Comparison of ENCODE assay signal across 15 cellular contexts in the genomic region with DNA sequence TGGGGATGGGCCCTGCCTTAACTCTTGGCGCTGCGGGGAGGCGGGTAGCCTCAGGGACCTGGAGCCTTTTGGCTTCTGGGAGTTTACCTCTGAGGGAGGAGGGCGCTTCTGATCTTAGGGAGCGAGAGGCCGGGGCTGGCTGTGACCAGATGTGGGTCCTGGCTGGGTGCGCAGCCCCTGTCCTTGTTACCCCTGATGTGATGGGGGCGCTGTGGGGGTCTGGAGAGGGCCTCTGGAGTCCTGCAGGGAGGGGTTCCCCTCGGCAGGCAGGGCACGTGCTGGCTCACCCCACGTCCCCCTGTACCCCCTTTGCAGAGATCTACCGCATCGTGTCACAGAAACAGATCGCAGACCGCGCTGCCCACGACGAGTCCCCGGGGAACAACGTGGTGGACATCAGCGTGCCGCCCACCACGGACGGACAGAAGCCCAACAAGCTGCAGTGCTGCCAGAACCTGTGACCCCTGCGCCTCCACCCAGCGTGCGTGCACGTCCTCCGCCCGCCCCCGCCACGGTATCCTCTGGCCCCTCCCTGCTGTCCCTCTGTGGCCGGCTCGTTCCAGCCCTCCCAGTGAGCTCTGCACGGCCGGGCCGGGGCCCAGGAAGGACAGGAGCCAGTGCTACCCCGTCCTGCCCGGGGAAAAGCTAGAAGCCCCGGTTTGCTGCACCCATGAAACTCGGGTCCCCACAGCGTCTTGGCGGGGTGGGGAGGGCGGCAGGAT. TPM values are rescaled to one million over a fixed set of nuclear protein-coding genes. Genes with fewer than 3 reads are reported as not detected.
DNase-seq lines count a peak whose midpoint lies in the region; ATAC-seq, FAIRE-seq and TF ChIP-seq lines count a peak whose summit lies in the region.
"Had no signal": no experiment of that assay in that cellular context is flagged by ENCODE, and none has a peak within 500 bp of the region (broad histone marks: within the 10 kb centered on the region; RNA-seq: fewer than 3 reads in every experiment).

No MANE protein-coding gene starts in this region.

- TF ChIP-seq POLR2A in K562 (conservative IDR thresholded peaks at IDR 0.05): no peak

- no peak for TF ChIP-seq CTCF in K562 (IDR thresholded peaks at IDR 0.05 in 2 of 3, conservative IDR thresholded peaks at IDR 0.05 in 1 of 3; ENCODE audit: insufficient read depth in 2 of 3, low read depth in 1 of 3, low read length in 3 of 3)

- TF ChIP-seq RAD21 in K562 (CRISPR knock-in tag; conservative IDR thresholded peaks at IDR 0.05 in 1 of 2, IDR thresholded peaks at IDR 0.05 in 1 of 2): no peak

- no TSS peak for BruUV-seq in K562 (replicated peaks; lab: Mats Ljungman, UMichigan)

- no peak overlapping the region for H3K4me2 ChIP-seq in K562 (ENCODE audit: insufficient read depth, low read length)
- H3K4me2 ChIP-seq: BLaER1 treated with 17β-estradiol and CSF1 and Interleukin-3, amounts not matched to agents 10 nM and 100 nM had no signal

- POLR2A ChIA-PET in K562 (lab: Yijun Ruan, JAX): interaction anchor here (0.5 to 1.1 kb wide), 3 partner anchors 9 to 67 kb away, joined by 3 read pairs; no protein-coding TSS in a partner anchor

- no peak overlapping the region for H3K9ac ChIP-seq in K562 (ENCODE audit: insufficient read depth in 1 of 2, low read depth in 2 of 2, low read length in 2 of 2)
- H3K9ac ChIP-seq: BLaER1 treated with 17β-estradiol and CSF1 and Interleukin-3, amounts not matched to agents 10 nM and 100 nM; GM23248 had no signal

- no peaks in the 10 kb centered on the region for H3K27me3 Mint-ChIP-seq in activated T-helper 17 cell treated with anti-CD3 and anti-CD28 coated beads, Interleukin-2, amount 50 U/mL, for 72 hours
- H3K27me3 Mint-ChIP-seq: CD4-positive, CD25-positive, alpha-beta regulatory T cell had no signal

- no peaks in the 10 kb centered on the region for H3K9me3 Mint-ChIP-seq in activated T-helper 17 cell treated with anti-CD3 and anti-CD28 coated beads, Interleukin-2, amount 50 U/mL, for 72 hours
- H3K9me3 Mint-ChIP-seq: CD4-positive, CD25-positive, alpha-beta regulatory T cell had no signal

- H3K4me1 Mint-ChIP-seq in activated T-helper 17 cell treated with anti-CD3 and anti-CD28 coated beads, Interleukin-2, amount 50 U/mL, for 72 hours: no peaks in the 10 kb centered on the region
- H3K4me1 Mint-ChIP-seq: CD4-positive, CD25-positive, alpha-beta regulatory T cell had no signal

- H3K4me3 Mint-ChIP-seq in activated T-helper 17 cell treated with anti-CD3 and anti-CD28 coated beads, Interleukin-2, amount 50 U/mL, for 72 hours: no peak overlapping the region
- H3K4me3 Mint-ChIP-seq: CD4-positive, CD25-positive, alpha-beta regulatory T cell had no signal

- peaks cover 45% of the 10 kb centered on the region for H3K36me3 Mint-ChIP-seq in activated T-helper 17 cell treated with anti-CD3 and anti-CD28 coated beads, Interleukin-2, amount 50 U/mL, for 72 hours (ENCODE audit: low read depth)

- peaks cover 4% of the 10 kb centered on the region for H3K9me1 ChIP-seq in K562 (ENCODE audit: control insufficient read depth, insufficient read depth, low read length)

- WGBS in right cardiac atrium: 89% methylated on average over 44 of the region's 44 CpGs
- whole genome bisulfite sequencing in K562 (ENCODE audit: insufficient coverage, low coverage, missing lambda C conversion rate): 87% methylated on average over 36 of the region's 44 CpGs
- WGBS in aorta, 2 donors: 88 to 92% methylated on average over 44 of the region's 44 CpGs

- no peaks in the 10 kb centered on the region for H3K27me3 ChIP-seq in right cardiac atrium (ENCODE audit: control insufficient read depth, insufficient read depth)
- H3K27me3 ChIP-seq in K562 (ENCODE audit: control insufficient read depth in 2 of 2, insufficient read depth in 2 of 2, low read length in 2 of 2): no peaks in the 10 kb centered on the region
- H3K27me3 ChIP-seq in aorta (ENCODE audit: control insufficient read depth in 1 of 2, insufficient read depth in 2 of 2, low read length in 1 of 2): no peaks in the 10 kb centered on the region
- H3K27me3 ChIP-seq: BLaER1 treated with 17β-estradiol and CSF1 and Interleukin-3, amounts not matched to agents 10 nM and 100 nM had no signal

- H3K27ac ChIP-seq in right cardiac atrium (ENCODE audit: low read length): no peak overlapping the region
- H3K27ac ChIP-seq in K562 (ENCODE audit: extremely low read depth, low read depth, low read length): no peak overlapping the region
- H3K27ac ChIP-seq in aorta (ENCODE audit: low read depth in 1 of 2, low read length in 2 of 2): no peak overlapping the region
- H3K27ac ChIP-seq: BLaER1 treated with 17β-estradiol and CSF1 and Interleukin-3, amounts not matched to agents 10 nM and 100 nM; GM23248 had no signal

- peaks cover under 1% of the 10 kb centered on the region; the same call in 1 of the 3 replicates for H3K79me2 ChIP-seq in K562 (ENCODE audit: control insufficient read depth, insufficient read depth, low read length)

- DNase-seq in right cardiac atrium: peak in 2 of 3 donors; percentile 58
- no peak for DNase-seq in left cardiac atrium
- no peak for DNase-seq in K562 (ENCODE audit: extremely low read depth in 1 of 4, low spot score in 3 of 4)
- DNase-seq in posterior vena cava (ENCODE audit: low spot score): peak; percentile 79
- no peak for DNase-seq in aorta
- DNase-seq in stimulated activated naive CD4-positive, alpha-beta T cell (lab: John Stamatoyannopoulos, UW): no peak
- DNase-seq: 8988T; CD4-positive, CD25-positive, alpha-beta regulatory T cell; DMS 273 treated with DMSO at 0.1 percent for 48 hours; GM23248 had no signal

- no peak overlapping the region for H2AFZ ChIP-seq in K562 (ENCODE audit: low read depth, low read length)
- H2AFZ ChIP-seq: GM23248 had no signal

- FAIRE-seq in K562 (lab: Jason Lieb, UNC): no peak
- FAIRE-seq: GM18507, H54 had no signal

- in situ Hi-C loops in K562 (cut with MboI): no loop called here

- no peaks in the 10 kb centered on the region for H3K9me3 ChIP-seq in right cardiac atrium (ENCODE audit: control insufficient read depth, low read length)
- H3K9me3 ChIP-seq in K562 (replicated peaks; ENCODE audit: control insufficient read depth, insufficient read depth, low read depth, low read length): no peaks in the 10 kb centered on the region
- H3K9me3 ChIP-seq in aorta (ENCODE audit: control insufficient read depth, low read length): no peaks in the 10 kb centered on the region
- H3K9me3 ChIP-seq: BLaER1 treated with 17β-estradiol and CSF1 and Interleukin-3, amounts not matched to agents 10 nM and 100 nM had no signal

- no peak overlapping the region for H3K27ac Mint-ChIP-seq in activated T-helper 17 cell treated with anti-CD3 and anti-CD28 coated beads, Interleukin-2, amount 50 U/mL, for 72 hours
- H3K27ac Mint-ChIP-seq: CD4-positive, CD25-positive, alpha-beta regulatory T cell had no signal

- no peak for TF ChIP-seq EP300 in K562 (IDR thresholded peaks at IDR 0.05; ENCODE audit: low read length)

- CTCF ChIA-PET in K562 (lab: Yijun Ruan, JAX; ENCODE audit: low intra/inter-chr PET ratio): no interaction called here

- H4K20me1 ChIP-seq in K562 (replicated peaks; ENCODE audit: control insufficient read depth, insufficient read depth, low read length): peaks cover 4% of the 10 kb centered on the region

- intact Hi-C loops in right cardiac atrium (cut with DNase I) (no loop called here), left cardiac atrium (cut with DNase I) (no loop called here), K562 (cut with micrococcal nuclease) (no loop called here), posterior vena cava (cut with DNase I) (loop anchor here in 1 of 2 donors (10.0 kb wide), 1 partner anchor 92 kb away; no protein-coding TSS in a partner anchor), aorta (cut with DNase I) (loop anchor here in 1 of 2 donors (10.0 kb wide), 1 partner anchor 138 kb away; no protein-coding TSS in a partner anchor)

- peak; percentile 4 to 9 for ATAC-seq in right cardiac atrium
- ATAC-seq in left cardiac atrium: no peak
- no peak for ATAC-seq in K562
- ATAC-seq in aorta (ENCODE audit: low FRiP score): peak; percentile 24
- no peak for ATAC-seq in activated T-helper 17 cell treated with anti-CD3 and anti-CD28 coated beads, Interleukin-2, amount 50 U/mL, for 72 hours (replicated peaks)
- ATAC-seq in GM18502 (IDR thresholded peaks at IDR 0.05; ENCODE audit: poor library complexity, unreplicated experiment): no peak

- H3K36me3 ChIP-seq in K562 (ENCODE audit: control insufficient read depth, insufficient read depth, low read length) (peaks cover 33% of the 10 kb centered on the region; the same call in 1 of the 3 replicates), aorta (ENCODE audit: control insufficient read depth in 1 of 2, insufficient read depth in 2 of 2, low read length in 1 of 2) (peaks cover 0 to 11% of the 10 kb centered on the region in 2 donors)

- H3K4me1 ChIP-seq in right cardiac atrium (ENCODE audit: control insufficient read depth, insufficient read depth, low read length): peaks cover 2% of the 10 kb centered on the region
- peaks cover 0 to 31% of the 10 kb centered on the region in 2 experiments; a peak in 2 of 5 replicates for H3K4me1 ChIP-seq in K562 (replicated peaks in 1 of 2; ENCODE audit: control insufficient read depth in 2 of 2, insufficient read depth in 2 of 2, low read length in 2 of 2)
- H3K4me1 ChIP-seq in aorta (ENCODE audit: control insufficient read depth in 1 of 2, insufficient read depth in 2 of 2, low read length in 2 of 2): no peaks in the 10 kb centered on the region

- no peak overlapping the region for H3K4me3 ChIP-seq in right cardiac atrium (ENCODE audit: low read length)
- H3K4me3 ChIP-seq in K562: no peak overlapping the region
- H3K4me3 ChIP-seq in aorta (ENCODE audit: low read length in 2 of 2): no peak overlapping the region
- H3K4me3 ChIP-seq: BLaER1 treated with 17β-estradiol and CSF1 and Interleukin-3, amounts not matched to agents 10 nM and 100 nM; GM23248 had no signal

RNA-seq across cellular contexts. Expression of a gene that starts 9.8 kb away (rescaled TPM):
- total RNA-seq in right cardiac atrium (100 to 1,000 TPM in 3 of 4 donors, 10 to 100 TPM in 1; 94.2 to 106 (median 104) TPM), left cardiac atrium (10 to 100 TPM; 81.1 to 87.8 TPM), K562 (2014; rRNA removed) (6.4 and 9.6 TPM in 2 replicates), K562 (2014; rRNA removed; fragmentation: Illumina TruSeq; extraction: Trizol) (1.2 and 1.9 TPM in 2 replicates), K562 (2015; rRNA removed; fragmentation: Illumina TruSeq; extraction: Trizol) (1.9 and 2.2 TPM in 2 replicates), K562 (2021) (4.1 and 4.2 TPM in 2 replicates), posterior vena cava (10 to 100 TPM; 50.3 to 57.6 TPM), aorta (10 to 100 TPM; 61.8 to 70.5 TPM)
- polyA plus RNA-seq in right cardiac atrium (107 TPM), K562 (2011; rRNA removed) (2.2 and 3.1 TPM in 2 replicates), K562 (2014; fragmentation: Illumina TruSeq; extraction: Trizol) (2.0 and 3.3 TPM in 2 replicates), K562 (2014; fragmentation: Nextera tagmentation; extraction: Ambion mirVana) (under 1 TPM; 0.39 to 0.41 TPM), K562 (2014; rRNA removed) (3.7 and 5.2 TPM in 2 replicates), aorta (10 to 100 TPM; 50.1 to 61.7 TPM)
- 2.0 and 5.2 TPM in 2 replicates for total RNA-seq in K562 (2011; cell fraction: chromatin; rRNA removed; ENCODE audit: low replicate concordance)
- total RNA-seq in K562 (2011; cell fraction: nucleolus; rRNA removed): 6.2 and 6.5 TPM in 2 replicates
- total RNA-seq in K562 (2011; cell fraction: nucleoplasm; rRNA removed): 4.1 and 4.8 TPM in 2 replicates
- polyA plus RNA-seq in K562 (2011; cell fraction: cytosol; rRNA removed): 4.8 and 8.7 TPM in 2 replicates
- polyA plus RNA-seq in K562 (2011; cell fraction: nucleus; rRNA removed): 2.6 and 6.9 TPM in 2 replicates
- polyA plus RNA-seq in K562 (2012): 5.4 and 13.1 TPM in 2 replicates
- polyA minus RNA-seq in K562 (2011; rRNA and poly(A)+ RNA removed): 0.63 and 1.4 TPM in 2 replicates
- polyA minus RNA-seq in K562 (2011; cell fraction: cytosol; rRNA and poly(A)+ RNA removed): 3.6 and 3.8 TPM in 2 replicates
- polyA minus RNA-seq in K562 (2011; cell fraction: nucleus; rRNA and poly(A)+ RNA removed): 1.2 and 1.3 TPM in 2 replicates
- 10 to 100 TPM; 10.6 to 15.5 TPM for total RNA-seq in activated T-helper 17 cell treated with anti-CD3 and anti-CD28 coated beads, Interleukin-2, amount 50 U/mL, for 72 hours

RNA-seq across cellular contexts. Expression of a gene that starts 13.1 kb away (rescaled TPM):
- total RNA-seq in right cardiac atrium (100 to 1,000 TPM; 145 to 201 (median 158) TPM), left cardiac atrium (100 to 1,000 TPM; 133 to 163 TPM), K562 (2014; rRNA removed) (13.8 and 14.6 TPM in 2 replicates), K562 (2014; rRNA removed; fragmentation: Illumina TruSeq; extraction: Trizol) (2.1 and 2.9 TPM in 2 replicates), K562 (2015; rRNA removed; fragmentation: Illumina TruSeq; extraction: Trizol) (6.5 and 9.1 TPM in 2 replicates), K562 (2021) (71.0 and 72.3 TPM in 2 replicates), posterior vena cava (10 to 100 TPM; 83.1 to 86.9 TPM), aorta (100 to 1,000 TPM; 119 TPM)
- polyA plus RNA-seq in right cardiac atrium (157 TPM), K562 (2011; rRNA removed) (18.4 and 36.4 TPM in 2 replicates), K562 (2014; fragmentation: Illumina TruSeq; extraction: Trizol) (14.3 and 42.6 TPM in 2 replicates), K562 (2014; fragmentation: Nextera tagmentation; extraction: Ambion mirVana) (1 to 10 TPM in 1 of 2 experiments, under 1 TPM in 1; 0.74 to 1.0 TPM), K562 (2014; rRNA removed) (40.9 and 57.7 TPM in 2 replicates), aorta (100 to 1,000 TPM in 1 of 2 donors, 10 to 100 TPM in 1; 68.6 to 116 TPM)
- 47.8 and 110 TPM in 2 replicates for total RNA-seq in K562 (2011; cell fraction: chromatin; rRNA removed; ENCODE audit: low replicate concordance)
- 74.5 and 92.6 TPM in 2 replicates for total RNA-seq in K562 (2011; cell fraction: nucleolus; rRNA removed)
- 59.3 and 63.7 TPM in 2 replicates for total RNA-seq in K562 (2011; cell fraction: nucleoplasm; rRNA removed)
- polyA plus RNA-seq in K562 (2011; cell fraction: cytosol; rRNA removed): 33.8 and 40.2 TPM in 2 replicates
- 90.4 and 128 TPM in 2 replicates for polyA plus RNA-seq in K562 (2011; cell fraction: nucleus; rRNA removed)
- 99.8 and 107 TPM in 2 replicates for polyA plus RNA-seq in K562 (2012)
- 7.2 and 11.7 TPM in 2 replicates for polyA minus RNA-seq in K562 (2011; rRNA and poly(A)+ RNA removed)
- polyA minus RNA-seq in K562 (2011; cell fraction: cytosol; rRNA and poly(A)+ RNA removed): 35.4 and 57.5 TPM in 2 replicates
- polyA minus RNA-seq in K562 (2011; cell fraction: nucleus; rRNA and poly(A)+ RNA removed): 20.2 and 28.5 TPM in 2 replicates
- total RNA-seq in activated T-helper 17 cell treated with anti-CD3 and anti-CD28 coated beads, Interleukin-2, amount 50 U/mL, for 72 hours: 10 to 100 TPM; 79.0 to 81.1 TPM

RNA-seq across cellular contexts. Expression of a gene that starts 39.3 kb away (rescaled TPM):
- 10 to 100 TPM in 1 of 4 donors, 1 to 10 TPM in 3; 5.9 to 89.3 (median 7.8) TPM for total RNA-seq in right cardiac atrium
- polyA plus RNA-seq in right cardiac atrium: 24.1 TPM
- total RNA-seq in left cardiac atrium: 10 to 100 TPM; 16.3 to 81.6 TPM
- 0.35 and 2.5 TPM in 2 replicates for total RNA-seq in K562 (2011; cell fraction: chromatin; rRNA removed; ENCODE audit: low replicate concordance)
- 1.8 and 4.8 TPM in 2 replicates for total RNA-seq in K562 (2011; cell fraction: nucleolus; rRNA removed)
- total RNA-seq in K562 (2011; cell fraction: nucleoplasm; rRNA removed): 1.4 and 1.8 TPM in 2 replicates
- total RNA-seq in K562 (2014; rRNA removed): 0.05 and 0.33 TPM in 2 replicates
- total RNA-seq in K562 (2014; rRNA removed; fragmentation: Illumina TruSeq; extraction: Trizol): not detected in 2 replicates
- 0.08 and 0.22 TPM in 2 replicates for total RNA-seq in K562 (2015; rRNA removed; fragmentation: Illumina TruSeq; extraction: Trizol)
- total RNA-seq in K562 (2021): 0.20 and 0.24 TPM in 2 replicates
- polyA plus RNA-seq in K562 (2011; rRNA removed): 0.64 and 0.77 TPM in 2 replicates
- 0.46 and 3.3 TPM in 2 replicates for polyA plus RNA-seq in K562 (2011; cell fraction: cytosol; rRNA removed)
- polyA plus RNA-seq in K562 (2011; cell fraction: nucleus; rRNA removed): 0.94 and 4.1 TPM in 2 replicates
- polyA plus RNA-seq in K562 (2012): 0.61 and 0.65 TPM in 2 replicates
- polyA plus RNA-seq in K562 (2014; fragmentation: Illumina TruSeq; extraction: Trizol): 0.32 TPM in 1 of 2 replicates, not detected in the other
- polyA plus RNA-seq in K562 (2014; fragmentation: Nextera tagmentation; extraction: Ambion mirVana): not detected
- polyA plus RNA-seq in K562 (2014; rRNA removed): 0.15 and 0.85 TPM in 2 replicates
- polyA minus RNA-seq in K562 (2011; rRNA and poly(A)+ RNA removed): 0.46 TPM in 1 of 2 replicates, not detected in the other
- polyA minus RNA-seq in K562 (2011; cell fraction: cytosol; rRNA and poly(A)+ RNA removed): 2.3 TPM in 1 of 2 replicates, not detected in the other
- polyA minus RNA-seq in K562 (2011; cell fraction: nucleus; rRNA and poly(A)+ RNA removed): 0.78 and 1.8 TPM in 2 replicates
- 10 to 100 TPM; 10.4 to 95.3 TPM for total RNA-seq in posterior vena cava
- 10 to 100 TPM; 39.9 to 45.1 TPM for total RNA-seq in aorta
- polyA plus RNA-seq in aorta: 10 to 100 TPM; 10.1 to 19.5 TPM
- 100 to 1,000 TPM in 1 of 2 donors, 1 to 10 TPM in 1; 4.8 to 120 TPM for total RNA-seq in activated T-helper 17 cell treated with anti-CD3 and anti-CD28 coated beads, Interleukin-2, amount 50 U/mL, for 72 hours
- total RNA-seq: CD4-positive, CD25-positive, alpha-beta regulatory T cell had no signal
- polyA plus RNA-seq: CD4-positive, CD25-positive, alpha-beta regulatory T cell had no signal

RNA-seq across cellular contexts. Expression of a gene that starts 41.5 kb away (rescaled TPM):
- total RNA-seq in right cardiac atrium (100 to 1,000 TPM; 106 to 128 (median 120) TPM), left cardiac atrium (100 to 1,000 TPM; 102 to 126 TPM), K562 (2014; rRNA removed) (195 and 251 TPM in 2 replicates), K562 (2014; rRNA removed; fragmentation: Illumina TruSeq; extraction: Trizol) (130 and 168 TPM in 2 replicates), K562 (2015; rRNA removed; fragmentation: Illumina TruSeq; extraction: Trizol) (186 and 204 TPM in 2 replicates), K562 (2021) (283 and 340 TPM in 2 replicates), posterior vena cava (100 to 1,000 TPM; 118 to 119 TPM), aorta (100 to 1,000 TPM; 134 to 148 TPM)
- polyA plus RNA-seq in right cardiac atrium (67.9 TPM), K562 (2011; rRNA removed) (107 and 127 TPM in 2 replicates), K562 (2014; fragmentation: Illumina TruSeq; extraction: Trizol) (241 and 264 TPM in 2 replicates), K562 (2014; fragmentation: Nextera tagmentation; extraction: Ambion mirVana) (10 to 100 TPM; 11.1 to 13.1 TPM), K562 (2014; rRNA removed) (253 and 316 TPM in 2 replicates), aorta (100 to 1,000 TPM; 106 to 112 TPM)
- 202 and 306 TPM in 2 replicates for total RNA-seq in K562 (2011; cell fraction: chromatin; rRNA removed; ENCODE audit: low replicate concordance)
- 151 and 162 TPM in 2 replicates for total RNA-seq in K562 (2011; cell fraction: nucleolus; rRNA removed)
- 214 and 325 TPM in 2 replicates for total RNA-seq in K562 (2011; cell fraction: nucleoplasm; rRNA removed)
- polyA plus RNA-seq in K562 (2011; cell fraction: cytosol; rRNA removed): 113 and 356 TPM in 2 replicates
- 136 and 152 TPM in 2 replicates for polyA plus RNA-seq in K562 (2011; cell fraction: nucleus; rRNA removed)
- 189 and 403 TPM in 2 replicates for polyA plus RNA-seq in K562 (2012)
- 124 and 136 TPM in 2 replicates for polyA minus RNA-seq in K562 (2011; rRNA and poly(A)+ RNA removed)
- polyA minus RNA-seq in K562 (2011; cell fraction: cytosol; rRNA and poly(A)+ RNA removed): 128 and 153 TPM in 2 replicates
- 67.6 and 85.5 TPM in 2 replicates for polyA minus RNA-seq in K562 (2011; cell fraction: nucleus; rRNA and poly(A)+ RNA removed)
- 100 to 1,000 TPM; 155 to 289 TPM for total RNA-seq in activated T-helper 17 cell treated with anti-CD3 and anti-CD28 coated beads, Interleukin-2, amount 50 U/mL, for 72 hours

Comparison
In these comparisons a context has a peak if more than half of its experiments do, and no peak if none do; other contexts are left out.
1. ATAC-seq: peak in right cardiac atrium (2 of 2) and aorta (single experiment); none in left cardiac atrium (0 of 2), K562 (single experiment), activated T-helper 17 cell treated with anti-CD3 and anti-CD28 coated beads, Interleukin-2, amount 50 U/mL, for 72 hours (single experiment) and GM18502 (single experiment).
2. DNase-seq: peak in right cardiac atrium (2 of 3) and posterior vena cava (single experiment); none in left cardiac atrium (single experiment), K562 (0 of 4), aorta (0 of 2) and stimulated activated naive CD4-positive, alpha-beta T cell (0 of 6).